Comparison of ENCODE assay signal across 23 cellular contexts in genomic region chr22:26619510-26619909, GRCh38. TPM values are rescaled to one million over a fixed set of nuclear protein-coding genes. Genes with fewer than 3 reads are reported as not detected.
"Had no signal": no experiment of that assay in that cellular context is flagged by ENCODE, and none has a peak within 500 bp of the region (broad histone marks: within the 10 kb centered on the region; RNA-seq: fewer than 3 reads in every experiment).

No MANE protein-coding gene starts in this region.

- ATAC-seq: activated CD8-positive, alpha-beta T cell treated with anti-CD3 and anti-CD28 coated beads, Interleukin-2, amount 10 ng/mL, durations not matched to agents 7 days and 5 days; body of pancreas; naive thymus-derived CD8-positive, alpha-beta T cell had no signal

- H3K4me1 ChIP-seq: body of pancreas, vagina had no signal

- H3K27ac ChIP-seq: body of pancreas, cardiac muscle cell, neural progenitor cell, stomach, suprapubic skin, tibial nerve, vagina had no signal

- DNase-seq: activated CD4-positive, alpha-beta T cell treated with anti-CD3 and anti-CD28 coated beads for 1 hour; activated CD4-positive, alpha-beta T cell treated with anti-CD3 and anti-CD28 coated beads, Interleukin-2, amount 50 U/mL, for 1 hour; activated CD8-positive, alpha-beta T cell treated with anti-CD3 and anti-CD28 coated beads, Interleukin-2, amount 10 ng/mL, durations not matched to agents 7 days and 5 days; activated gamma-delta T cell treated with Interleukin-2 at 50 U/mL for 16 hours; anterior cingulate cortex; body of pancreas; dermis blood vessel endothelial cell; effector CD8-positive, alpha-beta T cell; foreskin melanocyte; islet precursor cell; naive thymus-derived CD8-positive, alpha-beta T cell; stimulated activated CD4-positive, alpha-beta T cell treated with anti-CD3 and anti-CD28 coated beads, Interleukin-12 subunit alpha, Interleukin-12 subunit beta, amount 100 ng/mL, for 4 hours; stomach had no signal

- H3K36me3 ChIP-seq: cardiac muscle cell, neural progenitor cell, stomach, suprapubic skin, tibial nerve, vagina had no signal

- H3K9me3 ChIP-seq: body of pancreas, stomach, suprapubic skin, tibial nerve, vagina had no signal

- H3K4me3 ChIP-seq: body of pancreas, cardiac muscle cell, lung, neural progenitor cell, stomach, suprapubic skin, tibial nerve, vagina had no signal

- H3K27me3 ChIP-seq: body of pancreas, vagina had no signal

RNA-seq across cellular contexts. Expression of gene CRYBB1, which starts 1.7 kb away (rescaled TPM):
- total RNA-seq: activated CD8-positive, alpha-beta T cell treated with anti-CD3 and anti-CD28 coated beads, Interleukin-2, amount 10 ng/mL, durations not matched to agents 7 days and 5 days; cardiac muscle cell; dermis blood vessel endothelial cell; naive thymus-derived CD8-positive, alpha-beta T cell; osteoblast; progenitor cell of endocrine pancreas; suprapubic skin; T-helper 2 cell treated with Interferon-gamma antibody and Interleukin-4, amounts not matched to agents 100 ng/mL and 5 ng/mL, for 36 hours; vagina had no signal
- polyA plus RNA-seq: cardiac muscle cell; naive thymus-derived CD8-positive, alpha-beta T cell had no signal

RNA-seq across cellular contexts. Expression of gene CRYBA4, which starts 2.3 kb away (rescaled TPM):
- total RNA-seq: activated CD8-positive, alpha-beta T cell treated with anti-CD3 and anti-CD28 coated beads, Interleukin-2, amount 10 ng/mL, durations not matched to agents 7 days and 5 days; body of pancreas; cardiac muscle cell; dermis blood vessel endothelial cell; lung; naive thymus-derived CD8-positive, alpha-beta T cell; osteoblast; progenitor cell of endocrine pancreas; stomach; suprapubic skin; T-helper 2 cell treated with Interferon-gamma antibody and Interleukin-4, amounts not matched to agents 100 ng/mL and 5 ng/mL, for 36 hours; tibial nerve; vagina had no signal
- polyA plus RNA-seq: esophagus, stomach had no signal
